9 cellular contexts compared by ENCODE assay signal in genomic region chr4:61199869-61200194, GRCh38. TPM values are rescaled to one million over a fixed set of nuclear protein-coding genes. Genes with fewer than 3 reads are reported as not detected.
A peak's percentile ranks its signal among the peaks of the same experiment; 100 is the strongest.
DNase-seq lines count a peak whose midpoint lies in the region; TF ChIP-seq lines count a peak whose summit lies in the region.
"Had no signal": no experiment of that assay in that cellular context is flagged by ENCODE, and none has a peak within 500 bp of the region (broad histone marks: within the 10 kb centered on the region; RNA-seq: fewer than 3 reads in every experiment).

No MANE protein-coding gene starts in this region.

- H3K4me1 ChIP-seq in testis = no peaks in the 10 kb centered on the region

- TF ChIP-seq POLR2A in lower leg skin (IDR thresholded peaks at IDR 0.05) (no peak), testis (IDR thresholded peaks at IDR 0.05) (no peak)

- intact Hi-C loops in lower leg skin (cut with DNase I; ENCODE audit: low total_unique reads) (no loop called here), testis (cut with DNase I; ENCODE audit: low total_unique reads) (no loop called here)

- no peaks in the 10 kb centered on the region for H3K27me3 ChIP-seq in testis

- H3K4me3 ChIP-seq in cardiac fibroblast (replicated peaks in 1 of 2; ENCODE audit: low read depth in 2 of 2, low read length in 2 of 2) (peak overlapping the region; percentile 50 to 73), lower leg skin (ENCODE audit: low read depth, poor library complexity, severe bottlenecking) (peak overlapping the region; percentile 39), testis (peak overlapping the region; percentile 42 to 68)

- H3K27ac ChIP-seq in testis = peak overlapping the region; percentile 30 to 37

- DNase-seq in NCI-H2227 treated with DMSO at 0.1 percent for 48 hours (lab: John Stamatoyannopoulos, UW) (peak; percentile 30), NCI-H2227 (lab: John Stamatoyannopoulos, UW; ENCODE audit: unreplicated experiment) (no peak), cardiac fibroblast (ENCODE audit: low read depth in 2 of 2) (no peak), lower leg skin (ENCODE audit: low spot score in 2 of 2) (no peak), testis (no peak), T1000 (lab: John Stamatoyannopoulos, UW) (no peak), kidney tubule cell (ENCODE audit: low spot score) (no peak), AML-193 (lab: John Stamatoyannopoulos, UW) (no peak)
- DNase-seq: stimulated activated naive CD4-positive, alpha-beta T cell had no signal

- no peak for TF ChIP-seq CTCF in cardiac fibroblast (IDR thresholded peaks at IDR 0.05; ENCODE audit: low read depth, low read length)
- TF ChIP-seq CTCF in lower leg skin (IDR thresholded peaks at IDR 0.05) = no peak
- no peak for TF ChIP-seq CTCF in testis (IDR thresholded peaks at IDR 0.05)

- WGBS in lower leg skin, 2 donors = 4 to 12% methylated on average over 10 of the region's 10 CpGs
- WGBS in testis, 2 donors = 3 to 4% methylated on average over 8 to 10 of the region's 10 CpGs

- no peaks in the 10 kb centered on the region for H3K36me3 ChIP-seq in testis (ENCODE audit: low read depth, missing control alignments)

- H3K9me3 ChIP-seq in testis = no peaks in the 10 kb centered on the region

RNA-seq across cellular contexts. Expression of gene ADGRL3, which starts 0.3 kb away (rescaled TPM):
- total RNA-seq in lower leg skin = 10 to 100 TPM in 2 of 4 donors, 1 to 10 TPM in 2; 1.8 to 21.2 (median 8.2) TPM
- total RNA-seq in testis = 10 to 100 TPM; 12.8 to 21.6 TPM
- 11.6 TPM for polyA plus RNA-seq in testis (ENCODE audit: insufficient read depth, low read depth, low replicate concordance)
